22 cellular contexts compared by ENCODE assay signal in the genomic region with DNA sequence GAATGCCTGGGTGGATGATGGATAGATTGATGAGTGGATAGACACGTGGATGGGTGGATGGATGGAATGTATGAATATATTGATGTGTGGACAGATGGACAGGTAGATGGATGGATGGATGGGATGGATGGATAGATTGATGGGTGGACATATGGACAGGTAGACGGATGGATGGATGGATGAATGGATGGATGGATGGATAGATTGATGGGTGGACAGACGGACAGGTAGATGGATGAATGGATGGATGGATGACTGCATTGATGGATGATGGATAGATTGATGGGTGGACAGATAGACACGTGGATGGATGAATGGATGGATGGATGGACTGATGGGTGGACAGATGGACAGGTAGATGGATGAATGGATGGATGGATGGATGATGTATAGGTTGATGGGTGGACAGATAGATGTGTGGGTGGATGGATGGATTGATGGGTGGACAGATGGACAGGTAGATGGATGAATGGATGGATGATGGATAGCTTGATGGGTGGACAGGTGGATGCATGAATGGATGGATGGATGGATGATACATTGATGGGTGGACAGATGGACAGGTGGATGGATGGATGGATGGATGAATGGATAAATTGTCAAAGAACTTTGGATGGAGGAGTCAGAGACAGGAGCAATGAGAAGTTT.
DNase-seq lines count a peak whose midpoint lies in the region; ATAC-seq, FAIRE-seq and TF ChIP-seq lines count a peak whose summit lies in the region.
"Had no signal": no experiment of that assay in that cellular context is flagged by ENCODE, and none has a peak within 500 bp of the region (broad histone marks: within the 10 kb centered on the region; RNA-seq: fewer than 3 reads in every experiment).

No MANE protein-coding gene starts in this region.

- H4K5ac ChIP-seq in IMR-90 (ENCODE audit: low read depth, low read length): no peak overlapping the region
- no peak overlapping the region for H4K5ac ChIP-seq in H1 (ENCODE audit: insufficient read length, low read depth, low read length)

- dilution Hi-C loops in IMR-90 (cut with HindIII; ENCODE audit: low sequenced_read_pairs, unreplicated experiment): no loop called here

- H3K27me3 ChIP-seq in HepG2 (ENCODE audit: control insufficient read depth in 1 of 2, insufficient read depth in 2 of 2, low read length in 2 of 2) (no peaks in the 10 kb centered on the region), right lobe of liver (no peaks in the 10 kb centered on the region), IMR-90 (ENCODE audit: control insufficient read depth, insufficient read depth, low read length) (no peaks in the 10 kb centered on the region), H1 (replicated peaks in 1 of 4; ENCODE audit: control insufficient read depth in 3 of 4, extremely low read depth in 1 of 4, insufficient read depth in 3 of 4, low read length in 3 of 4) (no peaks in the 10 kb centered on the region; a peak in 1 of 7 replicates)
- H3K27me3 ChIP-seq: BLaER1 had no signal

- no peak overlapping the region for H3K23ac ChIP-seq in IMR-90 (ENCODE audit: low read depth, low read length)
- no peak overlapping the region for H3K23ac ChIP-seq in H1 (ENCODE audit: insufficient read length)

- TF ChIP-seq EP300 in HepG2 (IDR thresholded peaks at IDR 0.05; ENCODE audit: low read depth in 2 of 2, low read length in 2 of 2): no peak
- TF ChIP-seq EP300 in HepG2 (CRISPR knock-in tag; IDR thresholded peaks at IDR 0.05; ENCODE audit: borderline replicate concordance): no peak
- no peak for TF ChIP-seq EP300 in H1 (IDR thresholded peaks at IDR 0.05; ENCODE audit: borderline replicate concordance in 1 of 2, low read depth in 2 of 2, low read length in 2 of 2)

- no peak overlapping the region for H2AK5ac ChIP-seq in IMR-90 (ENCODE audit: low read depth, low read length)
- peak overlapping the region; percentile 56; the same call in 1 of the 2 replicates for H2AK5ac ChIP-seq in H1 (ENCODE audit: low read depth, low read length)

- TF ChIP-seq CTCF in HepG2 (CRISPR knock-in tag; IDR thresholded peaks at IDR 0.05) (no peak), right lobe of liver (IDR thresholded peaks at IDR 0.05) (no peak), IMR-90 (conservative IDR thresholded peaks at IDR 0.05; ENCODE audit: low read depth, low read length) (no peak), H1 (IDR thresholded peaks at IDR 0.05; ENCODE audit: control extremely low read depth in 1 of 3, insufficient read depth in 1 of 3, low read depth in 1 of 3, low read length in 3 of 3) (no peak)

- no peak overlapping the region for H2BK15ac ChIP-seq in IMR-90 (ENCODE audit: low read depth, low read length)
- H2BK15ac ChIP-seq in H1 (ENCODE audit: low read length): no peak overlapping the region

- POLR2A ChIA-PET in HepG2 (lab: Yijun Ruan, JAX): no interaction called here
- POLR2A ChIA-PET in IMR-90 (lab: Charles Lee; ENCODE audit: unreplicated experiment): no interaction called here
- POLR2A ChIA-PET in H1 (lab: Charles Lee; ENCODE audit: partially characterized antibody): no interaction called here

- H3K36me3 ChIP-seq in HepG2 (replicated peaks in 1 of 2; ENCODE audit: control insufficient read depth in 1 of 2, insufficient read depth in 2 of 2, low read length in 2 of 2) (no peaks in the 10 kb centered on the region), right lobe of liver (no peaks in the 10 kb centered on the region), IMR-90 (ENCODE audit: control insufficient read depth, insufficient read depth, low read length) (no peaks in the 10 kb centered on the region), H1 (ENCODE audit: control insufficient read depth in 2 of 4, insufficient read depth in 4 of 4, low read length in 3 of 4) (peaks cover 0 to 4% (median 0%) of the 10 kb centered on the region in 4 experiments; a peak in 1 of 8 replicates)
- H3K36me3 ChIP-seq: BLaER1 had no signal

- BruUV-seq in HepG2 (replicated peaks; lab: Mats Ljungman, UMichigan) (no TSS peak), IMR-90 (replicated peaks; lab: Mats Ljungman, UMichigan) (no TSS peak)

- intact Hi-C loops in HepG2 (cut with micrococcal nuclease; ENCODE audit: unreplicated experiment): no loop called here
- intact Hi-C loops in right lobe of liver (cut with DNase I): no loop called here
- intact Hi-C loops in IMR-90 (cut with micrococcal nuclease): no loop called here

- no peaks in the 10 kb centered on the region for H3K9me1 ChIP-seq in IMR-90 (ENCODE audit: insufficient read depth, low read length)

- peak overlapping the region; percentile 19 for H2BK5ac ChIP-seq in IMR-90 (ENCODE audit: low read depth, low read length, poor library complexity, severe bottlenecking)
- H2BK5ac ChIP-seq in H1 (ENCODE audit: low read depth, low read length): no peak overlapping the region

- H3K79me1 ChIP-seq in IMR-90 (ENCODE audit: low read depth in 1 of 2, low read length in 2 of 2) (no peaks in the 10 kb centered on the region), H1 (ENCODE audit: low read depth, low read length) (no peaks in the 10 kb centered on the region)

- FAIRE-seq in HepG2 (lab: Jason Lieb, UNC) (peak; percentile 12), H1 (lab: Jason Lieb, UNC) (no peak)
- FAIRE-seq: A204.1, G401.6, GM12892 had no signal

- in situ Hi-C loops in HepG2 (cut with HindIII; ENCODE audit: extremely low pct_ligation_motif_present, low pct_unique_long_range_greater_than_20kb) (no loop called here), IMR-90 (cut with MboI; ENCODE audit: low sequenced_read_pairs) (no loop called here)

- H3K4me1 ChIP-seq in HepG2 (ENCODE audit: insufficient read depth, low read length) (peaks cover 46% of the 10 kb centered on the region), right lobe of liver (no peaks in the 10 kb centered on the region), IMR-90 (ENCODE audit: control insufficient read depth, insufficient read depth, low read length) (no peaks in the 10 kb centered on the region), H1 (replicated peaks in 1 of 4; ENCODE audit: control insufficient read depth in 3 of 4, insufficient read depth in 4 of 4, low read length in 3 of 4) (peaks cover 0 to 12% (median 7%) of the 10 kb centered on the region in 4 experiments; a peak in 4 of 7 replicates)
- H3K4me1 ChIP-seq: Caco-2 had no signal

- H3K4me2 ChIP-seq in HepG2 (ENCODE audit: low read depth, low read length): no peak overlapping the region
- no peak overlapping the region for H3K4me2 ChIP-seq in IMR-90 (ENCODE audit: low read depth, low read length)
- H3K4me2 ChIP-seq in H1 (ENCODE audit: insufficient read depth in 1 of 2, low read depth in 2 of 2, low read length in 2 of 2): no peak overlapping the region
- H3K4me2 ChIP-seq: BLaER1 had no signal

- no peak overlapping the region for H3K27ac ChIP-seq in HepG2 (ENCODE audit: extremely low read length, insufficient read depth, low read length)
- no peak overlapping the region for H3K27ac ChIP-seq in right lobe of liver
- no peak overlapping the region for H3K27ac ChIP-seq in IMR-90 (ENCODE audit: insufficient read depth, low read length)
- H3K27ac ChIP-seq in H1 (ENCODE audit: low read depth, low read length): no peak overlapping the region
- H3K27ac ChIP-seq: 22Rv1, BLaER1, C4-2B had no signal

- no peaks in the 10 kb centered on the region for H4K20me1 ChIP-seq in HepG2 (ENCODE audit: insufficient read depth, low read length)
- no peaks in the 10 kb centered on the region for H4K20me1 ChIP-seq in IMR-90 (ENCODE audit: insufficient read depth, low read length)
- H4K20me1 ChIP-seq in H1 (replicated peaks in 1 of 2; ENCODE audit: control insufficient read depth in 1 of 2, insufficient read depth in 2 of 2, low read length in 2 of 2): peaks cover 0 to 14% of the 10 kb centered on the region in 2 experiments
- H4K20me1 ChIP-seq: BLaER1 had no signal

- H2BK12ac ChIP-seq in H1 (ENCODE audit: low read depth, low read length): no peak overlapping the region

- TF ChIP-seq RAD21 in HepG2 (CRISPR knock-in tag; IDR thresholded peaks at IDR 0.05) (no peak), IMR-90 (IDR thresholded peaks at IDR 0.05; ENCODE audit: low read length) (no peak), H1 (IDR thresholded peaks at IDR 0.05 in 1 of 2, conservative IDR thresholded peaks at IDR 0.05 in 1 of 2; ENCODE audit: low read depth in 2 of 2, low read length in 2 of 2) (no peak)

- H3K4me3 ChIP-seq in HepG2 (replicated peaks in 1 of 3; ENCODE audit: insufficient read depth in 1 of 3, low read depth in 2 of 3, low read length in 3 of 3) (no peak overlapping the region), right lobe of liver (no peak overlapping the region), IMR-90 (ENCODE audit: insufficient read depth, low read depth, low read length) (no peak overlapping the region), H1 (ENCODE audit: extremely low read depth in 1 of 4, insufficient read depth in 2 of 4, low read depth in 3 of 4, low read length in 4 of 4) (no peak overlapping the region)
- H3K4me3 ChIP-seq: BLaER1 had no signal

- H3K18ac ChIP-seq in IMR-90 (ENCODE audit: low read depth, low read length): no peak overlapping the region
- H3K18ac ChIP-seq in H1 (ENCODE audit: extremely low read depth, low read length): no peak overlapping the region

- H3K14ac ChIP-seq in IMR-90 (replicated peaks; ENCODE audit: low read depth, low read length) (no peak overlapping the region), H1 (ENCODE audit: insufficient read length) (no peak overlapping the region)

- no peak overlapping the region for H2BK120ac ChIP-seq in IMR-90 (ENCODE audit: low read depth, low read length)
- H2BK120ac ChIP-seq in H1 (replicated peaks; ENCODE audit: low read depth, low read length): no peak overlapping the region

- H3K9me3 ChIP-seq in HepG2 (ENCODE audit: low read length) (no peaks in the 10 kb centered on the region), right lobe of liver (no peaks in the 10 kb centered on the region), IMR-90 (ENCODE audit: control insufficient read depth, insufficient read depth, low read length) (peaks cover 52% of the 10 kb centered on the region), H1 (ENCODE audit: insufficient read depth in 2 of 2, low read depth in 1 of 2, low read length in 1 of 2) (no peaks in the 10 kb centered on the region; a peak in 1 of 4 replicates)
- H3K9me3 ChIP-seq: Caco-2 had no signal

- ATAC-seq in HepG2 (no peak), right lobe of liver (no peak), IMR-90 (ENCODE audit: low read depth) (no peak), SK-N-SH treated with all-trans-retinoic acid at 6 μM for 48 hours (no peak)
- ATAC-seq: CD8-positive, alpha-beta T cell had no signal

- WGBS in HepG2 (ENCODE audit: low lambda C conversion rate): 4% methylated on average over 4 of the region's 4 CpGs
- 69% methylated on average over 4 of the region's 4 CpGs for WGBS in right lobe of liver (ENCODE audit: insufficient coverage, low coverage, low lambda C conversion rate, missing lambda C conversion rate)
- WGBS in IMR-90 (ENCODE audit: extremely low coverage in 2 of 2, insufficient read length in 1 of 2), 2 experiments: 29% methylated on average over 4 of the region's 4 CpGs; no CpG with 5 or more reads in 1 of the 2 experiments
- 94 to 100% methylated on average over 1 to 4 of the region's 4 CpGs for WGBS in H1 (ENCODE audit: extremely low coverage in 1 of 2, insufficient coverage in 1 of 2, insufficient read length in 1 of 2, insufficient replicate concordance in 2 of 2, low coverage in 1 of 2, low lambda C conversion rate in 2 of 2, missing lambda C conversion rate in 1 of 2), 2 experiments

- H2BK20ac ChIP-seq in IMR-90 (ENCODE audit: low read depth, low read length) (no peak overlapping the region), H1 (ENCODE audit: low read length) (no peak overlapping the region)

- no peak overlapping the region for H4K91ac ChIP-seq in IMR-90 (ENCODE audit: insufficient read depth, low read depth, low read length)
- H4K91ac ChIP-seq in H1 (replicated peaks; ENCODE audit: insufficient read length, low read length): no peak overlapping the region

- H3K79me2 ChIP-seq in HepG2 (ENCODE audit: insufficient read depth, low read length) (no peaks in the 10 kb centered on the region), H1 (ENCODE audit: control insufficient read depth in 1 of 2, insufficient read depth in 2 of 2, low read length in 2 of 2) (no peaks in the 10 kb centered on the region)

- H3K23me2 ChIP-seq in H1 (ENCODE audit: low read depth, low read length): peaks cover 20% of the 10 kb centered on the region; the same call in 1 of the 2 replicates

- no peak for DNase-seq in HepG2 (ENCODE audit: low spot score)
- no peak for DNase-seq in right lobe of liver
- no peak for DNase-seq in IMR-90
- no peak for DNase-seq in H1 (ENCODE audit: low read depth in 1 of 2, low spot score in 2 of 2)
- no peak for DNase-seq in activated CD4-positive, CD25-positive, alpha-beta regulatory T cell treated with anti-CD3 and anti-CD28 coated beads, Interleukin-2, amount 50 U/mL, for 72 hours
- DNase-seq in activated CD8-positive, alpha-beta memory T cell treated with anti-CD3 and anti-CD28 coated beads for 24 hours: no peak
- DNase-seq: Caco-2; CD4-positive, CD25-positive, alpha-beta regulatory T cell; CD8-positive, alpha-beta T cell; DMS153; DND-41; GOT3; H7; HCEC 1CT; HFFc6 had no signal

- no peak overlapping the region for H3K4ac ChIP-seq in IMR-90 (ENCODE audit: low read depth, low read length)
- no peak overlapping the region for H3K4ac ChIP-seq in H1 (replicated peaks; ENCODE audit: insufficient read length, low read depth, low read length)

- H2AFZ ChIP-seq in HepG2 (ENCODE audit: low read length) (no peak overlapping the region), IMR-90 (replicated peaks; ENCODE audit: low read length, poor library complexity) (no peak overlapping the region), H1 (ENCODE audit: low read length) (no peak overlapping the region)

- H3K9ac ChIP-seq in HepG2 (ENCODE audit: insufficient read depth, low read depth, low read length) (no peak overlapping the region), IMR-90 (ENCODE audit: low read depth, low read length) (no peak overlapping the region), H1 (replicated peaks in 1 of 4; ENCODE audit: extremely low read depth in 1 of 4, low read depth in 3 of 4, low read length in 3 of 4) (no peak overlapping the region)
- H3K9ac ChIP-seq: BLaER1 had no signal

- H3K56ac ChIP-seq in IMR-90 (ENCODE audit: extremely low read depth, insufficient read depth, low read length) (no peak overlapping the region), H1 (replicated peaks; ENCODE audit: insufficient read length, low read depth, low read length) (peak overlapping the region; percentile 62)

- TF ChIP-seq POLR2A in HepG2 (IDR thresholded peaks at IDR 0.05; ENCODE audit: insufficient read depth in 1 of 2, low read depth in 2 of 2, low read length in 2 of 2): no peak
- TF ChIP-seq POLR2A in right lobe of liver (IDR thresholded peaks at IDR 0.05): no peak
- no peak for TF ChIP-seq POLR2A in IMR-90 (IDR thresholded peaks at IDR 0.05; ENCODE audit: low read depth, low read length)
- TF ChIP-seq POLR2A in H1 (IDR thresholded peaks at IDR 0.05; ENCODE audit: control extremely low read depth in 1 of 2, low read depth in 2 of 2, low read length in 2 of 2): no peak

- CTCF ChIA-PET in HepG2 (lab: Yijun Ruan, JAX; ENCODE audit: low intra/inter-chr PET ratio, low total read pairs): no interaction called here
- CTCF ChIA-PET in IMR-90 (lab: Yijun Ruan, JAX): no interaction called here
- CTCF ChIA-PET in H1 (lab: Charles Lee; ENCODE audit: partially characterized antibody): no interaction called here

- no peak overlapping the region for H2AK9ac ChIP-seq in IMR-90 (replicated peaks; ENCODE audit: low read depth, low read length, poor library complexity)

- H4K8ac ChIP-seq in IMR-90 (ENCODE audit: low read depth in 2 of 2, low read length in 2 of 2) (no peak overlapping the region), H1 (ENCODE audit: extremely low read depth, insufficient read depth, low read length) (no peak overlapping the region)
